22 cellular contexts compared by ENCODE assay signal in genomic region chr12:92025462-92026207, GRCh38.
"Had no signal": no experiment of that assay in that cellular context is flagged by ENCODE, and none has a peak within 500 bp of the region (broad histone marks: within the 10 kb centered on the region; RNA-seq: fewer than 3 reads in every experiment).

No MANE protein-coding gene starts in this region.

- H3K27me3 Mint-ChIP-seq: activated CD8-positive, alpha-beta memory T cell treated with anti-CD3 and anti-CD28 coated beads, Interleukin-2, amount 10 ng/mL, durations not matched to agents 7 days and 5 days; progenitor cell of endocrine pancreas; type B pancreatic cell had no signal

- H3K9me3 Mint-ChIP-seq: neural crest cell, type B pancreatic cell had no signal

- H3K36me3 ChIP-seq: breast epithelium, gastrocnemius medialis, stomach, WERI-Rb-1 had no signal

- ATAC-seq: activated CD8-positive, alpha-beta memory T cell treated with anti-CD3 and anti-CD28 coated beads, Interleukin-2, amount 10 ng/mL, durations not matched to agents 7 days and 5 days; left lobe of liver had no signal

- H3K9me3 ChIP-seq: breast epithelium, gastrocnemius medialis, stomach had no signal

- H3K4me3 Mint-ChIP-seq: activated CD8-positive, alpha-beta memory T cell treated with anti-CD3 and anti-CD28 coated beads, Interleukin-2, amount 10 ng/mL, durations not matched to agents 7 days and 5 days; neural crest cell; type B pancreatic cell had no signal

- FAIRE-seq: astrocyte, endometrium had no signal

- H3K27ac Mint-ChIP-seq: activated CD8-positive, alpha-beta memory T cell treated with anti-CD3 and anti-CD28 coated beads, Interleukin-2, amount 10 ng/mL, durations not matched to agents 7 days and 5 days; progenitor cell of endocrine pancreas; type B pancreatic cell had no signal

- H3K27me3 ChIP-seq: breast epithelium, gastrocnemius medialis, stomach had no signal

- H3K36me3 Mint-ChIP-seq: type B pancreatic cell had no signal

- H3K27ac ChIP-seq: breast epithelium, coronary artery, skin epidermis, stomach, WERI-Rb-1 had no signal

- DNase-seq: activated CD4-positive, alpha-beta T cell treated with anti-CD3 and anti-CD28 coated beads for 1 hour; activated CD4-positive, alpha-beta T cell treated with anti-CD3 and anti-CD28 coated beads, Interleukin-2, amount 50 U/mL, for 48 hours; activated CD8-positive, alpha-beta memory T cell treated with anti-CD3 and anti-CD28 coated beads, Interleukin-2, amount 10 ng/mL, durations not matched to agents 7 days and 5 days; activated effector memory CD4-positive, alpha-beta T cell treated with Interleukin-2 at 50 U/mL for 16 hours; erythroblast; gastrocnemius medialis; head of caudate nucleus; kidney; mammary epithelial cell; midbrain; stomach; T-helper 2 cell; WERI-Rb-1 had no signal

- H3K4me3 ChIP-seq: breast epithelium, coronary artery, gastrocnemius medialis, skin epidermis, stomach had no signal
